ENCODE assay signal across 21 cellular contexts in genomic region chr22:39024923-39025322, GRCh38. TPM values are rescaled to one million over a fixed set of nuclear protein-coding genes. Genes with fewer than 3 reads are reported as not detected.
DNase-seq lines count a peak whose midpoint lies in the region; ATAC-seq lines count a peak whose summit lies in the region.
"Had no signal": no experiment of that assay in that cellular context is flagged by ENCODE, and none has a peak within 500 bp of the region (broad histone marks: within the 10 kb centered on the region; RNA-seq: fewer than 3 reads in every experiment).

No MANE protein-coding gene starts in this region.

- ATAC-seq in activated naive CD4-positive, alpha-beta T cell treated with anti-CD3 and anti-CD28 coated beads, Interleukin-2, amount 50 U/mL, for 72 hours: no peak
- no peak for ATAC-seq in activated naive CD8-positive, alpha-beta T cell treated with anti-CD3 and anti-CD28 coated beads, Interleukin-2, amount 10 ng/mL, durations not matched to agents 7 days and 5 days (ENCODE audit: low read depth)
- ATAC-seq in stimulated activated memory B cell treated with anti-CD40 and anti-IgM and Interleukin-4, amounts not matched to agents 10 μg/mL and 1 μg/mL and 100 μg/mL, for 72 hours: no peak
- ATAC-seq in GM18861 (IDR thresholded peaks at IDR 0.05; ENCODE audit: unreplicated experiment) (no peak), GM19324 (IDR thresholded peaks at IDR 0.05; ENCODE audit: low FRiP score, unreplicated experiment) (no peak)
- ATAC-seq: GM23338 had no signal

- no peaks in the 10 kb centered on the region for H3K27me3 Mint-ChIP-seq in activated naive CD4-positive, alpha-beta T cell treated with anti-CD3 and anti-CD28 coated beads, Interleukin-2, amount 10 ng/mL, durations not matched to agents 7 days and 5 days
- H3K27me3 Mint-ChIP-seq in T-helper 2 cell treated with Interferon-gamma antibody and Interleukin-4, amounts not matched to agents 5 μg/mL and 100 μg/mL, for 36 hours (ENCODE audit: low read depth): no peaks in the 10 kb centered on the region
- no peaks in the 10 kb centered on the region for H3K27me3 Mint-ChIP-seq in activated naive CD8-positive, alpha-beta T cell treated with anti-CD3 and anti-CD28 coated beads, Interleukin-2, amount 10 ng/mL, durations not matched to agents 7 days and 5 days
- no peaks in the 10 kb centered on the region for H3K27me3 Mint-ChIP-seq in stimulated activated memory B cell treated with anti-CD40 and anti-IgM and Interleukin-4, amounts not matched to agents 10 μg/mL and 1 μg/mL and 100 μg/mL, for 72 hours
- H3K27me3 Mint-ChIP-seq: IgD-negative memory B cell, type B pancreatic cell had no signal

- peak overlapping the region; percentile 81 for H3K27ac Mint-ChIP-seq in activated naive CD4-positive, alpha-beta T cell treated with anti-CD3 and anti-CD28 coated beads, Interleukin-2, amount 10 ng/mL, durations not matched to agents 7 days and 5 days
- H3K27ac Mint-ChIP-seq in activated naive CD4-positive, alpha-beta T cell treated with anti-CD3 and anti-CD28 coated beads, Interleukin-2, amount 50 U/mL, for 72 hours: peak overlapping the region in 1 of 2 donors; percentile 90
- peak overlapping the region; percentile 62 for H3K27ac Mint-ChIP-seq in T-helper 2 cell treated with Interferon-gamma antibody and Interleukin-4, amounts not matched to agents 5 μg/mL and 100 μg/mL, for 36 hours
- H3K27ac Mint-ChIP-seq in activated naive CD8-positive, alpha-beta T cell treated with anti-CD3 and anti-CD28 coated beads, Interleukin-2, amount 10 ng/mL, durations not matched to agents 7 days and 5 days: peak overlapping the region; percentile 86
- peak overlapping the region; percentile 80 for H3K27ac Mint-ChIP-seq in stimulated activated memory B cell treated with anti-CD40 and anti-IgM and Interleukin-4, amounts not matched to agents 10 μg/mL and 1 μg/mL and 100 μg/mL, for 72 hours
- H3K27ac Mint-ChIP-seq: dendritic cell treated with granulocyte-macrophage colony-stimulating factor and Interleukin-4, amounts not matched to agents 40 ng/mL and 50 ng/mL, for 4 days; GM23338; mesothelial cell of epicardium; type B pancreatic cell had no signal

- H3K9me3 Mint-ChIP-seq in activated naive CD4-positive, alpha-beta T cell treated with anti-CD3 and anti-CD28 coated beads, Interleukin-2, amount 10 ng/mL, durations not matched to agents 7 days and 5 days: no peaks in the 10 kb centered on the region
- no peaks in the 10 kb centered on the region for H3K9me3 Mint-ChIP-seq in activated naive CD4-positive, alpha-beta T cell treated with anti-CD3 and anti-CD28 coated beads, Interleukin-2, amount 50 U/mL, for 72 hours
- no peaks in the 10 kb centered on the region for H3K9me3 Mint-ChIP-seq in T-helper 2 cell treated with Interferon-gamma antibody and Interleukin-4, amounts not matched to agents 5 μg/mL and 100 μg/mL, for 36 hours
- no peaks in the 10 kb centered on the region for H3K9me3 Mint-ChIP-seq in activated naive CD8-positive, alpha-beta T cell treated with anti-CD3 and anti-CD28 coated beads, Interleukin-2, amount 10 ng/mL, durations not matched to agents 7 days and 5 days
- no peaks in the 10 kb centered on the region for H3K9me3 Mint-ChIP-seq in stimulated activated memory B cell treated with anti-CD40 and anti-IgM and Interleukin-4, amounts not matched to agents 10 μg/mL and 1 μg/mL and 100 μg/mL, for 72 hours
- H3K9me3 Mint-ChIP-seq: dendritic cell treated with granulocyte-macrophage colony-stimulating factor and Interleukin-4, amounts not matched to agents 40 ng/mL and 50 ng/mL, for 4 days; GM23338; IgD-negative memory B cell; mesothelial cell of epicardium; type B pancreatic cell had no signal

- POLR2A ChIA-PET in activated naive CD8-positive, alpha-beta T cell treated with anti-CD3 and anti-CD28 coated beads, Interleukin-2, amount 10 ng/mL, durations not matched to agents 7 days and 5 days (lab: Charles Lee): interaction anchor here (0.9 to 1.8 kb wide), 2 partner anchors 8 to 22 kb away, joined by 3 to 5 read pairs; no protein-coding TSS in a partner anchor

- H3K4me3 Mint-ChIP-seq in activated naive CD4-positive, alpha-beta T cell treated with anti-CD3 and anti-CD28 coated beads, Interleukin-2, amount 10 ng/mL, durations not matched to agents 7 days and 5 days: peak overlapping the region; percentile 41
- H3K4me3 Mint-ChIP-seq in T-helper 2 cell treated with Interferon-gamma antibody and Interleukin-4, amounts not matched to agents 5 μg/mL and 100 μg/mL, for 36 hours: peak overlapping the region; percentile 63
- peak overlapping the region; percentile 70 for H3K4me3 Mint-ChIP-seq in activated naive CD8-positive, alpha-beta T cell treated with anti-CD3 and anti-CD28 coated beads, Interleukin-2, amount 10 ng/mL, durations not matched to agents 7 days and 5 days
- H3K4me3 Mint-ChIP-seq in stimulated activated memory B cell treated with anti-CD40 and anti-IgM and Interleukin-4, amounts not matched to agents 10 μg/mL and 1 μg/mL and 100 μg/mL, for 72 hours: no peak overlapping the region
- H3K4me3 Mint-ChIP-seq: dendritic cell treated with granulocyte-macrophage colony-stimulating factor and Interleukin-4, amounts not matched to agents 40 ng/mL and 50 ng/mL, for 4 days; GM23338; mesothelial cell of epicardium; type B pancreatic cell had no signal

- CTCF ChIA-PET in activated naive CD4-positive, alpha-beta T cell treated with anti-CD3 and anti-CD28 coated beads, Interleukin-2, amount 10 ng/mL, durations not matched to agents 7 days and 5 days (lab: Charles Lee): interaction anchor here (0.6 kb wide), 1 partner anchor 117 kb away, joined by 3 read pairs; no protein-coding TSS in a partner anchor

- peaks cover 62% of the 10 kb centered on the region for H3K4me1 Mint-ChIP-seq in activated naive CD4-positive, alpha-beta T cell treated with anti-CD3 and anti-CD28 coated beads, Interleukin-2, amount 10 ng/mL, durations not matched to agents 7 days and 5 days
- H3K4me1 Mint-ChIP-seq in T-helper 2 cell treated with Interferon-gamma antibody and Interleukin-4, amounts not matched to agents 5 μg/mL and 100 μg/mL, for 36 hours (ENCODE audit: low read depth): peaks cover 45% of the 10 kb centered on the region
- peaks cover 42% of the 10 kb centered on the region for H3K4me1 Mint-ChIP-seq in activated naive CD8-positive, alpha-beta T cell treated with anti-CD3 and anti-CD28 coated beads, Interleukin-2, amount 10 ng/mL, durations not matched to agents 7 days and 5 days
- peaks cover 68% of the 10 kb centered on the region for H3K4me1 Mint-ChIP-seq in stimulated activated memory B cell treated with anti-CD40 and anti-IgM and Interleukin-4, amounts not matched to agents 10 μg/mL and 1 μg/mL and 100 μg/mL, for 72 hours

- DNase-seq in activated naive CD4-positive, alpha-beta T cell treated with anti-CD3 and anti-CD28 coated beads, Interleukin-2, amount 10 ng/mL, durations not matched to agents 7 days and 5 days: peak; percentile 55
- no peak for DNase-seq in activated naive CD4-positive, alpha-beta T cell treated with anti-CD3 and anti-CD28 coated beads, Interleukin-2, amount 50 U/mL, for 72 hours (ENCODE audit: low spot score in 2 of 2)
- DNase-seq in T-helper 2 cell treated with Interferon-gamma antibody and Interleukin-4, amounts not matched to agents 5 μg/mL and 100 μg/mL, for 36 hours (ENCODE audit: low spot score): no peak
- DNase-seq in activated naive CD8-positive, alpha-beta T cell treated with anti-CD3 and anti-CD28 coated beads, Interleukin-2, amount 10 ng/mL, durations not matched to agents 7 days and 5 days: no peak
- no peak for DNase-seq in NOMO-1 (lab: John Stamatoyannopoulos, UW; ENCODE audit: unreplicated experiment in 2 of 2)
- DNase-seq: Caco-2, left ventricle myocardium inferior, NCI-H1694, NCI-H2227 treated with DMSO at 0.1 percent for 48 hours, NCI-H748 treated with DMSO at 0.1 percent for 48 hours, nucleus accumbens, SHP77, stomach had no signal

- peaks cover 40% of the 10 kb centered on the region for H3K36me3 Mint-ChIP-seq in activated naive CD4-positive, alpha-beta T cell treated with anti-CD3 and anti-CD28 coated beads, Interleukin-2, amount 10 ng/mL, durations not matched to agents 7 days and 5 days
- H3K36me3 Mint-ChIP-seq in activated naive CD4-positive, alpha-beta T cell treated with anti-CD3 and anti-CD28 coated beads, Interleukin-2, amount 50 U/mL, for 72 hours: peaks cover 6 to 7% of the 10 kb centered on the region in 2 donors
- peaks cover 35% of the 10 kb centered on the region for H3K36me3 Mint-ChIP-seq in T-helper 2 cell treated with Interferon-gamma antibody and Interleukin-4, amounts not matched to agents 5 μg/mL and 100 μg/mL, for 36 hours (ENCODE audit: low read depth)
- peaks cover 16% of the 10 kb centered on the region for H3K36me3 Mint-ChIP-seq in activated naive CD8-positive, alpha-beta T cell treated with anti-CD3 and anti-CD28 coated beads, Interleukin-2, amount 10 ng/mL, durations not matched to agents 7 days and 5 days
- peaks cover 43% of the 10 kb centered on the region for H3K36me3 Mint-ChIP-seq in stimulated activated memory B cell treated with anti-CD40 and anti-IgM and Interleukin-4, amounts not matched to agents 10 μg/mL and 1 μg/mL and 100 μg/mL, for 72 hours
- H3K36me3 Mint-ChIP-seq: type B pancreatic cell had no signal

RNA-seq across cellular contexts. Expression of gene APOBEC3D, which starts 4.0 kb away (rescaled TPM):
- total RNA-seq in activated naive CD4-positive, alpha-beta T cell treated with anti-CD3 and anti-CD28 coated beads, Interleukin-2, amount 50 U/mL, for 72 hours: 10 to 100 TPM; 16.0 to 27.2 TPM
- 10 to 100 TPM; 46.8 to 47.4 TPM for total RNA-seq in activated naive CD8-positive, alpha-beta T cell treated with anti-CD3 and anti-CD28 coated beads, Interleukin-2, amount 10 ng/mL, durations not matched to agents 7 days and 5 days

RNA-seq across cellular contexts. Expression of gene APOBEC3C, which starts 10.9 kb away (rescaled TPM):
- 100 to 1,000 TPM in 1 of 2 donors, 10 to 100 TPM in 1; 71.0 to 114 TPM for total RNA-seq in activated naive CD4-positive, alpha-beta T cell treated with anti-CD3 and anti-CD28 coated beads, Interleukin-2, amount 50 U/mL, for 72 hours
- 100 to 1,000 TPM; 120 to 124 TPM for total RNA-seq in activated naive CD8-positive, alpha-beta T cell treated with anti-CD3 and anti-CD28 coated beads, Interleukin-2, amount 10 ng/mL, durations not matched to agents 7 days and 5 days

RNA-seq across cellular contexts. Expression of gene APOBEC3F, which starts 15.7 kb away (rescaled TPM):
- total RNA-seq in activated naive CD4-positive, alpha-beta T cell treated with anti-CD3 and anti-CD28 coated beads, Interleukin-2, amount 50 U/mL, for 72 hours: 10 to 100 TPM; 15.8 to 25.8 TPM
- 10 to 100 TPM; 41.4 to 45.1 TPM for total RNA-seq in activated naive CD8-positive, alpha-beta T cell treated with anti-CD3 and anti-CD28 coated beads, Interleukin-2, amount 10 ng/mL, durations not matched to agents 7 days and 5 days

RNA-seq across cellular contexts. Expression of gene APOBEC3B, which starts 42.8 kb away (rescaled TPM):
- 1 to 10 TPM; 6.4 to 9.6 TPM for total RNA-seq in activated naive CD4-positive, alpha-beta T cell treated with anti-CD3 and anti-CD28 coated beads, Interleukin-2, amount 50 U/mL, for 72 hours
- total RNA-seq in activated naive CD8-positive, alpha-beta T cell treated with anti-CD3 and anti-CD28 coated beads, Interleukin-2, amount 10 ng/mL, durations not matched to agents 7 days and 5 days: 1 to 10 TPM; 7.1 to 7.2 TPM

RNA-seq across cellular contexts. Expression of gene APOBEC3G, which starts 52.2 kb away (rescaled TPM):
- 10 to 100 TPM; 29.1 to 48.3 TPM for total RNA-seq in activated naive CD4-positive, alpha-beta T cell treated with anti-CD3 and anti-CD28 coated beads, Interleukin-2, amount 50 U/mL, for 72 hours
- 100 to 1,000 TPM; 116 to 118 TPM for total RNA-seq in activated naive CD8-positive, alpha-beta T cell treated with anti-CD3 and anti-CD28 coated beads, Interleukin-2, amount 10 ng/mL, durations not matched to agents 7 days and 5 days
